ENCODE assay signal across 16 cellular contexts in genomic region chr1:44368471-44369151, GRCh38.
"Had no signal": no experiment of that assay in that cellular context is flagged by ENCODE, and none has a peak within 500 bp of the region (broad histone marks: within the 10 kb centered on the region; RNA-seq: fewer than 3 reads in every experiment).

No MANE protein-coding gene starts in this region.

- H3K27me3 ChIP-seq: left lung had no signal

- H3K4me1 Mint-ChIP-seq: activated CD8-positive, alpha-beta memory T cell treated with anti-CD3 and anti-CD28 coated beads, Interleukin-2, amount 10 ng/mL, durations not matched to agents 7 days and 5 days; activated naive CD4-positive, alpha-beta T cell treated with anti-CD3 and anti-CD28 coated beads, Interleukin-2, amount 50 U/mL, for 24 hours; brain; natural killer cell had no signal

- ATAC-seq: activated CD8-positive, alpha-beta memory T cell treated with anti-CD3 and anti-CD28 coated beads, Interleukin-2, amount 10 ng/mL, durations not matched to agents 7 days and 5 days; esophagus mucosa; left lung; natural killer cell had no signal

- H3K27me3 Mint-ChIP-seq: activated T-cell treated with anti-CD3 and anti-CD28 coated beads, Interleukin-2, amount 50 U/mL, for 24 hours had no signal

- FAIRE-seq: endometrium, TTC549 had no signal

- H3K27ac Mint-ChIP-seq: activated CD8-positive, alpha-beta memory T cell treated with anti-CD3 and anti-CD28 coated beads, Interleukin-2, amount 10 ng/mL, durations not matched to agents 7 days and 5 days; activated naive CD4-positive, alpha-beta T cell treated with anti-CD3 and anti-CD28 coated beads, Interleukin-2, amount 50 U/mL, for 24 hours; activated T-cell treated with anti-CD3 and anti-CD28 coated beads, Interleukin-2, amount 50 U/mL, for 24 hours; brain; natural killer cell had no signal

- H3K9me3 ChIP-seq: left lung had no signal

- DNase-seq: activated CD4-positive, alpha-beta T cell treated with anti-CD3 and anti-CD28 coated beads, Interleukin-2, amount 50 U/mL, for 4 hours; activated CD8-positive, alpha-beta memory T cell treated with anti-CD3 and anti-CD28 coated beads, Interleukin-2, amount 10 ng/mL, durations not matched to agents 7 days and 5 days; activated effector memory CD4-positive, alpha-beta T cell treated with Interleukin-2 at 50 U/mL for 16 hours; activated T-cell treated with anti-CD3 and anti-CD28 coated beads, Interleukin-2, amount 50 U/mL, for 24 hours; amniotic stem cell; hypothalamus; left lung; natural killer cell; trophoblast cell had no signal

- H3K36me3 Mint-ChIP-seq: activated CD8-positive, alpha-beta memory T cell treated with anti-CD3 and anti-CD28 coated beads, Interleukin-2, amount 10 ng/mL, durations not matched to agents 7 days and 5 days; activated naive CD4-positive, alpha-beta T cell treated with anti-CD3 and anti-CD28 coated beads, Interleukin-2, amount 50 U/mL, for 24 hours; brain; natural killer cell had no signal

- H3K4me1 ChIP-seq: left lung had no signal

- H3K4me3 ChIP-seq: left lung, SK-N-MC, skin epidermis had no signal

- H3K27ac ChIP-seq: left lung, SK-N-MC, skin epidermis had no signal

- H3K4me3 Mint-ChIP-seq: activated CD8-positive, alpha-beta memory T cell treated with anti-CD3 and anti-CD28 coated beads, Interleukin-2, amount 10 ng/mL, durations not matched to agents 7 days and 5 days; activated naive CD4-positive, alpha-beta T cell treated with anti-CD3 and anti-CD28 coated beads, Interleukin-2, amount 50 U/mL, for 24 hours; activated T-cell treated with anti-CD3 and anti-CD28 coated beads, Interleukin-2, amount 50 U/mL, for 24 hours; brain; natural killer cell had no signal

- H3K36me3 ChIP-seq: left lung had no signal

- H3K9me3 Mint-ChIP-seq: activated naive CD4-positive, alpha-beta T cell treated with anti-CD3 and anti-CD28 coated beads, Interleukin-2, amount 50 U/mL, for 24 hours; activated T-cell treated with anti-CD3 and anti-CD28 coated beads, Interleukin-2, amount 50 U/mL, for 24 hours; natural killer cell had no signal
